In the genomic region with DNA sequence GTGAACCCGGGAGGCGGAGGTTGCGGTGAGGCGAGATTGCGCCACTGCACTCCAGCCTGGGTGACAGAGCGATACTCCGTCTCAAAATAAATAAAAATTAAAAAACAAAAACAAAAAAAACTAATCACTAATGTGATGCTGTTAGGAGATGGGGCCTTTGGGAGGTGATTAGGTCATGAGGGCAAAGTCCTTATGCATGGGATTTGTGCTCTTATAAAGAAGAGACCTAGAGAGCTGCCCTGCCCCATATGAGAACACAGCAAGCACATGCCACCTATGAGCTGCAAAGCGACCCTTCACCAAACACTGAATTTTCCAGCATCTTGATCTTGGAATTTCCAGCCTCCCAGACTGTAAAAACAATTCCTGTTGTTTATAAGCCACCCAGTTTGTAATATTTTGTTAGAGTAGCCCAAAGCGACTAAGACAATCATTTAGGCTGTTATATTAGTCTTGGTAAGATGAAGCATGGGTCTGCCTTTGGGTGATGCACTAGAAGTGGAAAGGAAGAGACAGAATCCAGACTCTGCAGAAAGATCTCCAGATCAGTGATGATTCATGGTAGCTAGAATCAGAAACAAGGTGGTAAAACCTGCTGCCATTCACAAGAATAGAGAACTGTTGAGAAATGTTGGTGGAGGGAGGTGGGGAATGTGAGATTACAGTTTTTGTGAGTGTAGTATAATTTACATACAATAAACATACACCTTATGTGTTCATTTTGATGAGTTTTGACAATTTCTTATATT, we compare ENCODE assay signal across 2 cellular contexts.
TF ChIP-seq lines count a peak whose summit lies in the region.

No MANE protein-coding gene starts in this region.

TF ChIP-seq in IMR-90, 13 proteins besides CTCF, POLR2A, EP300 and RAD21:
- TF ChIP-seq SMC3 (IDR thresholded peaks at IDR 0.05; ENCODE audit: low read depth, low read length) (no peak), RCOR1 (IDR thresholded peaks at IDR 0.05; ENCODE audit: insufficient replicate concordance, low read length) (no peak), CHD1 (IDR thresholded peaks at IDR 0.05; ENCODE audit: low read depth, low read length) (no peak), BHLHE40 (IDR thresholded peaks at IDR 0.05; ENCODE audit: low read depth, low read length) (no peak), CEBPB (IDR thresholded peaks at IDR 0.05; ENCODE audit: low read depth, low read length) (no peak), RFX5 (IDR thresholded peaks at IDR 0.05; ENCODE audit: low read depth, low read length) (no peak)
- TF ChIP-seq, protein P1, sequence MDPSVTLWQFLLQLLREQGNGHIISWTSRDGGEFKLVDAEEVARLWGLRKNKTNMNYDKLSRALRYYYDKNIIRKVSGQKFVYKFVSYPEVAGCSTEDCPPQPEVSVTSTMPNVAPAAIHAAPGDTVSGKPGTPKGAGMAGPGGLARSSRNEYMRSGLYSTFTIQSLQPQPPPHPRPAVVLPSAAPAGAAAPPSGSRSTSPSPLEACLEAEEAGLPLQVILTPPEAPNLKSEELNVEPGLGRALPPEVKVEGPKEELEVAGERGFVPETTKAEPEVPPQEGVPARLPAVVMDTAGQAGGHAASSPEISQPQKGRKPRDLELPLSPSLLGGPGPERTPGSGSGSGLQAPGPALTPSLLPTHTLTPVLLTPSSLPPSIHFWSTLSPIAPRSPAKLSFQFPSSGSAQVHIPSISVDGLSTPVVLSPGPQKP (IDR thresholded peaks at IDR 0.05; ENCODE audit: borderline replicate concordance, low read depth, low read length): no peak
TF ChIP-seq in IMR-90: peak in this region for 0.

TF ChIP-seq in HepG2, 621 proteins besides CTCF, POLR2A, EP300 and RAD21:
- TF ChIP-seq HNRNPH1 (optimal IDR thresholded peaks at IDR 0.05; ENCODE audit: low read depth, low read length) (no peak), HNF4A (CRISPR knock-in tag; IDR thresholded peaks at IDR 0.05) (peak; percentile 19; the same call in 1 of the 2 replicates), TBX3 (IDR thresholded peaks at IDR 0.05; ENCODE audit: borderline replicate concordance) (no peak), ONECUT2 (CRISPR knock-in tag; IDR thresholded peaks at IDR 0.05) (no peak), SALL1 (CRISPR knock-in tag; IDR thresholded peaks at IDR 0.05) (no peak)
- TF ChIP-seq, protein P2, sequence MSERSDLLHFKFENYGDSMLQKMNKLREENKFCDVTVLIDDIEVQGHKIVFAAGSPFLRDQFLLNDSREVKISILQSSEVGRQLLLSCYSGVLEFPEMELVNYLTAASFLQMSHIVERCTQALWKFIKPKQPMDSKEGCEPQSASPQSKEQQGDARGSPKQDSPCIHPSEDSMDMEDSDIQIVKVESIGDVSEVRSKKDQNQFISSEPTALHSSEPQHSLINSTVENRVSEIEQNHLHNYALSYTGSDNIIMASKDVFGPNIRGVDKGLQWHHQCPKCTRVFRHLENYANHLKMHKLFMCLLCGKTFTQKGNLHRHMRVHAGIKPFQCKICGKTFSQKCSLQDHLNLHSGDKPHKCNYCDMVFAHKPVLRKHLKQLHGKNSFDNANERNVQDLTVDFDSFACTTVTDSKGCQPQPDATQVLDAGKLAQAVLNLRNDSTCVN (CRISPR knock-in tag; IDR thresholded peaks at IDR 0.05; ENCODE audit: borderline replicate concordance): no peak
